In genomic region chr11:96194571-96194970, GRCh38 we compare ENCODE assay signal across 15 cellular contexts.
DNase-seq lines count a peak whose midpoint lies in the region; ATAC-seq and FAIRE-seq lines count a peak whose summit lies in the region.
"Had no signal": no experiment of that assay in that cellular context is flagged by ENCODE, and none has a peak within 500 bp of the region (broad histone marks: within the 10 kb centered on the region; RNA-seq: fewer than 3 reads in every experiment).

No MANE protein-coding gene starts in this region.

- peak overlapping the region; percentile 38 for H3K27ac Mint-ChIP-seq in activated T-helper 2 cell treated with anti-CD3 and anti-CD28 coated beads, Interferon-gamma antibody, Interleukin-2, Interleukin-4, amounts not matched to agents 10 μg/mL and 5 μg/mL and 100 μg/mL, durations not matched to agents 14 hours and 24 hours and 36 hours

- H3K4me3 ChIP-seq in ACC112 (ENCODE audit: low read depth, low read length) (peak overlapping the region; percentile 41; the same call in 1 of the 2 replicates), HAP-1 (no peak overlapping the region), mesendoderm (ENCODE audit: low read length) (no peak overlapping the region)
- H3K4me3 ChIP-seq: MG63 had no signal

- H4K5ac ChIP-seq in mesendoderm (ENCODE audit: low read length): no peak overlapping the region

- no peak overlapping the region for H4K8ac ChIP-seq in mesendoderm (ENCODE audit: low read depth, low read length)

- ATAC-seq in HG03520 (IDR thresholded peaks at IDR 0.05; ENCODE audit: unreplicated experiment): no peak
- ATAC-seq: esophagus mucosa, Panc1 had no signal

- no peaks in the 10 kb centered on the region for H3K27me3 Mint-ChIP-seq in activated T-helper 2 cell treated with anti-CD3 and anti-CD28 coated beads, Interferon-gamma antibody, Interleukin-2, Interleukin-4, amounts not matched to agents 10 μg/mL and 5 μg/mL and 100 μg/mL, durations not matched to agents 14 hours and 24 hours and 36 hours (ENCODE audit: low read depth)

- no peaks in the 10 kb centered on the region for H3K79me1 ChIP-seq in mesendoderm (ENCODE audit: low read length)

- WGBS in mesendoderm (ENCODE audit: extremely low coverage, insufficient coverage, low lambda C conversion rate): no CpG with 5 or more reads among the region's 1 CpG

- peaks cover 3% of the 10 kb centered on the region for H3K9me3 Mint-ChIP-seq in activated T-helper 2 cell treated with anti-CD3 and anti-CD28 coated beads, Interferon-gamma antibody, Interleukin-2, Interleukin-4, amounts not matched to agents 10 μg/mL and 5 μg/mL and 100 μg/mL, durations not matched to agents 14 hours and 24 hours and 36 hours

- peaks cover 78% of the 10 kb centered on the region for H3K79me2 ChIP-seq in ACC112 (ENCODE audit: control insufficient read depth, insufficient read depth, low read length, unreplicated experiment)
- H3K79me2 ChIP-seq in mesendoderm (ENCODE audit: control insufficient read depth, insufficient read depth, low read length): no peaks in the 10 kb centered on the region

- in situ Hi-C loops in HAP-1 (cut with MboI; ENCODE audit: low sequenced_read_pairs) (no loop called here), G401 (cut with HindIII; ENCODE audit: low sequenced_read_pairs) (no loop called here)

- peak overlapping the region; percentile 5 for H3K27ac ChIP-seq in ACC112 (ENCODE audit: low read depth, low read length)
- no peak overlapping the region for H3K27ac ChIP-seq in mesendoderm (ENCODE audit: low read depth, low read length)

- no peak overlapping the region for H3K4ac ChIP-seq in mesendoderm (ENCODE audit: low read depth, low read length)

- H3K36me3 ChIP-seq in ACC112 (ENCODE audit: insufficient read depth, low read length) (peaks cover 19% of the 10 kb centered on the region), HAP-1 (replicated peaks) (no peaks in the 10 kb centered on the region), mesendoderm (ENCODE audit: control insufficient read depth, insufficient read depth, low read length) (no peaks in the 10 kb centered on the region)
- H3K36me3 ChIP-seq: MG63 had no signal

- H3K23ac ChIP-seq in mesendoderm (ENCODE audit: low read length): no peak overlapping the region

- H2AK5ac ChIP-seq in mesendoderm (ENCODE audit: low read length): no peak overlapping the region

- H3K4me1 ChIP-seq in ACC112 (ENCODE audit: control insufficient read depth, insufficient read depth, low read length, unreplicated experiment) (peaks cover 39% of the 10 kb centered on the region), HAP-1 (peaks cover 51% of the 10 kb centered on the region), mesendoderm (ENCODE audit: control insufficient read depth, low read depth, low read length) (peaks cover 7% of the 10 kb centered on the region)

- peak overlapping the region; percentile 80 for H3K18ac ChIP-seq in mesendoderm (ENCODE audit: low read length)

- H2AFZ ChIP-seq in ACC112 (ENCODE audit: low read length, unreplicated experiment): peak overlapping the region; percentile 42

- no peak overlapping the region for H2BK120ac ChIP-seq in mesendoderm (ENCODE audit: low read depth, low read length)

- H3K27me3 ChIP-seq in ACC112 (ENCODE audit: insufficient read depth, low read length): no peaks in the 10 kb centered on the region
- H3K27me3 ChIP-seq in HAP-1 (ENCODE audit: low read depth): no peaks in the 10 kb centered on the region
- H3K27me3 ChIP-seq in mesendoderm (ENCODE audit: insufficient read depth, low read length, poor library complexity): no peaks in the 10 kb centered on the region
- H3K27me3 ChIP-seq: MG63 had no signal

- H2BK5ac ChIP-seq in mesendoderm (ENCODE audit: low read length): no peak overlapping the region

- no peak overlapping the region for H2BK15ac ChIP-seq in mesendoderm (replicated peaks; ENCODE audit: low read depth)

- no peak overlapping the region for H3K56ac ChIP-seq in mesendoderm (ENCODE audit: low read length)

- FAIRE-seq in HTR-8/SVneo (lab: Jason Lieb, UNC): no peak

- H3K4me1 Mint-ChIP-seq in activated T-helper 2 cell treated with anti-CD3 and anti-CD28 coated beads, Interferon-gamma antibody, Interleukin-2, Interleukin-4, amounts not matched to agents 10 μg/mL and 5 μg/mL and 100 μg/mL, durations not matched to agents 14 hours and 24 hours and 36 hours (ENCODE audit: low read depth): peaks cover 68% of the 10 kb centered on the region

- H3K9ac ChIP-seq in mesendoderm (ENCODE audit: low read length): no peak overlapping the region

- no peak overlapping the region for H3K4me2 ChIP-seq in mesendoderm (ENCODE audit: low read length)

- no peaks in the 10 kb centered on the region for H3K9me3 ChIP-seq in HAP-1
- H3K9me3 ChIP-seq: MG63 had no signal

- DNase-seq in HAP-1 (ENCODE audit: low spot score in 2 of 2): peak; percentile 48 to 90
- no peak for DNase-seq in activated T-helper 2 cell treated with anti-CD3 and anti-CD28 coated beads, Interferon-gamma antibody, Interleukin-2, Interleukin-4, amounts not matched to agents 10 μg/mL and 5 μg/mL and 100 μg/mL, durations not matched to agents 14 hours and 24 hours and 36 hours (ENCODE audit: low spot score)
- no peak for DNase-seq in mesendoderm
- DNase-seq in NCI-H774 (lab: John Stamatoyannopoulos, UW): no peak
- no peak for DNase-seq in G401 (ENCODE audit: low spot score)
- no peak for DNase-seq in HTR-8/SVneo (ENCODE audit: insufficient read length, low spot score)
- DNase-seq: activated CD8-positive, alpha-beta memory T cell treated with anti-CD3 and anti-CD28 coated beads, Interleukin-2, amount 50 U/mL, for 4 hours; central memory CD4-positive, alpha-beta T cell; MG63; stimulated activated CD4-positive, alpha-beta T cell treated with anti-CD3 and anti-CD28 coated beads, Interleukin-4, amount 100 ng/mL, for 1 hour; stimulated activated naive CD4-positive, alpha-beta T cell had no signal

- intact Hi-C loops in activated T-helper 2 cell treated with anti-CD3 and anti-CD28 coated beads, Interferon-gamma antibody, Interleukin-2, Interleukin-4, amounts not matched to agents 10 μg/mL and 5 μg/mL and 100 μg/mL, durations not matched to agents 14 hours and 24 hours and 36 hours (cut with micrococcal nuclease): no loop called here

- peak overlapping the region; percentile 43 for H3K4me3 Mint-ChIP-seq in activated T-helper 2 cell treated with anti-CD3 and anti-CD28 coated beads, Interferon-gamma antibody, Interleukin-2, Interleukin-4, amounts not matched to agents 10 μg/mL and 5 μg/mL and 100 μg/mL, durations not matched to agents 14 hours and 24 hours and 36 hours (ENCODE audit: low read depth)

- H3K36me3 Mint-ChIP-seq in activated T-helper 2 cell treated with anti-CD3 and anti-CD28 coated beads, Interferon-gamma antibody, Interleukin-2, Interleukin-4, amounts not matched to agents 10 μg/mL and 5 μg/mL and 100 μg/mL, durations not matched to agents 14 hours and 24 hours and 36 hours (ENCODE audit: low read depth): peaks cover 37% of the 10 kb centered on the region

Comparison
In these comparisons a context has a peak if more than half of its experiments do, and no peak if none do; other contexts are left out.
1. DNase-seq: peak in HAP-1 (2 of 2); none in activated T-helper 2 cell treated with anti-CD3 and anti-CD28 coated beads, Interferon-gamma antibody, Interleukin-2, Interleukin-4, amounts not matched to agents 10 μg/mL and 5 μg/mL and 100 μg/mL, durations not matched to agents 14 hours and 24 hours and 36 hours (single experiment), mesendoderm (single experiment), NCI-H774 (single experiment), G401 (single experiment) and HTR-8/SVneo (single experiment).